Comparison of ENCODE assay signal across 12 cellular contexts in the genomic region with DNA sequence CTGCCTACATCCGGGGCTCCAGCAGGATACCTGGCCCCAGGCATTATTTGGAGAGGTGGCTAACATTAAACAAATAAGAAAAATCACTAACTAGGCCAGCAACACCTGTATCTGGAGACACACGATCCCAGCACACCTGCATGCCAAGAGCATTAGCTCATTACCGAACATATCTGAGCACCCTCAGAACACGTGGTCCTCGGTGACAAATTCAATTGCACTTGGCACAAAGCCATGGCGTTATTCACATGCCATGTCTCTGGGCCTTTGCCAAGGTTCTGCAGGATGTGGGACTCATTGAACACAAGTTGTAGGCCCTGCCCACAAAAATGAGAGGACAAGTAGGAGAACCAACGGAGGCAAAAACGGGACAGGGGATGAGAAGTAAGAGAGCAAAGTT.
A peak's percentile ranks its signal among the peaks of the same experiment; 100 is the strongest.
DNase-seq lines count a peak whose midpoint lies in the region; ATAC-seq and TF ChIP-seq lines count a peak whose summit lies in the region.
"Had no signal": no experiment of that assay in that cellular context is flagged by ENCODE, and none has a peak within 500 bp of the region (broad histone marks: within the 10 kb centered on the region; RNA-seq: fewer than 3 reads in every experiment).

No MANE protein-coding gene starts in this region.

- TF ChIP-seq CTCF in LNCaP clone FGC (IDR thresholded peaks at IDR 0.05; ENCODE audit: control insufficient read depth, extremely low read depth, insufficient read depth) (no peak), GM20000 (IDR thresholded peaks at IDR 0.05; ENCODE audit: extremely low read depth, missing control alignments) (no peak)

- peak; percentile 71 for DNase-seq in A172 (ENCODE audit: low spot score)
- DNase-seq in LNCaP clone FGC (ENCODE audit: low read depth), result peak; percentile 63
- peak; percentile 92 for DNase-seq in NCI-H69 (lab: John Stamatoyannopoulos, UW)
- peak; percentile 5 for DNase-seq in foreskin melanocyte
- DNase-seq in amniotic stem cell (lab: John Stamatoyannopoulos, UW), result no peak
- DNase-seq in GOT3 (lab: John Stamatoyannopoulos, UW), result no peak
- no peak for DNase-seq in GM20000 (ENCODE audit: low spot score)
- DNase-seq: activated CD8-positive, alpha-beta memory T cell treated with anti-CD3 and anti-CD28 coated beads, Interleukin-2, amount 10 ng/mL, durations not matched to agents 7 days and 5 days; natural killer cell; SIG-M5 had no signal

- ATAC-seq in HG03159 (IDR thresholded peaks at IDR 0.05; ENCODE audit: unreplicated experiment), result no peak
- ATAC-seq: activated CD8-positive, alpha-beta memory T cell treated with anti-CD3 and anti-CD28 coated beads, Interleukin-2, amount 10 ng/mL, durations not matched to agents 7 days and 5 days; gastroesophageal sphincter; natural killer cell had no signal

- H3K4me3 ChIP-seq in LNCaP clone FGC (ENCODE audit: low read depth, low read length), result no peak overlapping the region
- H3K4me3 ChIP-seq: gastroesophageal sphincter had no signal

Comparison
In these comparisons a context has a peak if more than half of its experiments do, and no peak if none do; other contexts are left out.
1. DNase-seq: peak in A172 (single experiment), LNCaP clone FGC (single experiment), NCI-H69 (single experiment) and foreskin melanocyte (single experiment); none in amniotic stem cell (single experiment), GOT3 (single experiment) and GM20000 (single experiment).